Comparison of ENCODE assay signal across 15 cellular contexts in the genomic region with DNA sequence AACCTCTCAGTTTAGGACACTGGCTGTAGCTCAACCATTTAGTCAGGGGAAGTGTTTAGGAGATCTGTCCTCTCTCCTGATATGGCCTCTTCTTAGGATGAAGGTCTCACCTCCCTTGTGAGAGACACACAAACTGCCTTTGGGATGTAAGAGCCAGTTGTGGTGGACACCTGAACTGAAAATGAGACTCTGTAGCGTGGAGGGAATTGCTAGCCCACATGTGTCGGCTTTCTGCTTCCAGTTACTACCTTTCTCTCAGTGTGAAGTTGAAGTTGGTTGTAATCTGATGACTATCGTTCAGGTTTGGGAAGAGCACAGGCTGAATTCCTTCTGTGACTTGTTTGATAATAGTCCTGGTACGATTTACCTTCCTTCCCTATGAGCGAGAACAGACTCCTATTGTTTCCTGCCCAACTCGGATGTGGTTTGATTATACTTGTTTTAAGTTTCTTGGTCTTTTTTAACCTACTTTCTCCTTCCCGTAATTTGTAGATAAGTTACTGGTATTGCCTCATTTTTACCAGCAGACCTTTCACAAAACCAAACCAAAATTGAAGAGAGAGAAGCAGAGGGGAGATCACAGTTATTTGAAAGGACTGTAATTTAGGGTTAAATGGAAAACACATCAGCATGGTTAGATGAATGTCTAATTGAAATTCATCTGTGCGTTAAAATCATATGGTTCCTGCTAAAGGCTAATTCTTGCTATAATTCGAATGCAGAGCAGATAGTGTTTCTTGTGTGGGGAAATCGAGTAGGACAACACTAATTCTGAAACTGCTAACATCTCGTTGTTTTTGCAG. TPM values are rescaled to one million over a fixed set of nuclear protein-coding genes. Genes with fewer than 3 reads are reported as not detected.
A peak's percentile ranks its signal among the peaks of the same experiment; 100 is the strongest.
DNase-seq lines count a peak whose midpoint lies in the region; ATAC-seq and TF ChIP-seq lines count a peak whose summit lies in the region.
"Had no signal": no experiment of that assay in that cellular context is flagged by ENCODE, and none has a peak within 500 bp of the region (broad histone marks: within the 10 kb centered on the region; RNA-seq: fewer than 3 reads in every experiment).

No MANE protein-coding gene starts in this region.

- CTCF ChIA-PET in activated CD4-positive, alpha-beta T cell treated with anti-CD3 and anti-CD28 coated beads, Interleukin-2, amount 10 ng/mL, durations not matched to agents 7 days and 5 days (lab: Charles Lee): interaction anchor here (0.8 to 1.4 kb wide), 3 partner anchors 16 to 268 kb away, joined by 3 to 5 read pairs (median 4); a partner anchor contains a TSS

- peaks cover 0 to 40% (median 2%) of the 10 kb centered on the region in 4 donors for H3K36me3 ChIP-seq in sigmoid colon
- H3K36me3 ChIP-seq in SJCRH30: no peaks in the 10 kb centered on the region
- H3K36me3 ChIP-seq: prostate gland had no signal

- intact Hi-C loops in activated T-helper 1 cell treated with anti-CD3 and anti-CD28 coated beads, Interleukin-12 subunit alpha, Interleukin-12 subunit beta, Interleukin-2, Interleukin-4 antibody, amounts not matched to agents 30 ng/mL and 10 ng/mL and 1 ng/mL, durations not matched to agents 14 hours and 24 hours and 36 hours (cut with micrococcal nuclease): loop anchor here (1.0 to 5.0 kb wide), 12 partner anchors 10 to 268 kb away; no protein-coding TSS in a partner anchor
- intact Hi-C loops in sigmoid colon (cut with DNase I): no loop called here

- ATAC-seq in GM21825 (IDR thresholded peaks at IDR 0.05; ENCODE audit: unreplicated experiment) (peak; percentile 18), GM21423 (IDR thresholded peaks at IDR 0.05; ENCODE audit: unreplicated experiment) (no peak)
- ATAC-seq in naive thymus-derived CD8-positive, alpha-beta T cell: peak; percentile 35 to 55

- no peaks in the 10 kb centered on the region for H3K9me3 ChIP-seq in sigmoid colon
- H3K9me3 ChIP-seq in SJCRH30 (replicated peaks): no peaks in the 10 kb centered on the region
- H3K9me3 ChIP-seq: esophagus muscularis mucosa, lower lobe of right lung, prostate gland had no signal

- 66 to 81% methylated on average over 11 of the region's 11 CpGs for WGBS in sigmoid colon, 2 donors

- peaks cover 91% of the 10 kb centered on the region for H3K4me1 Mint-ChIP-seq in activated CD4-positive, alpha-beta T cell treated with anti-CD3 and anti-CD28 coated beads, Interleukin-2, amount 10 ng/mL, durations not matched to agents 7 days and 5 days
- peaks cover 92% of the 10 kb centered on the region for H3K4me1 Mint-ChIP-seq in activated T-helper 1 cell treated with anti-CD3 and anti-CD28 coated beads, Interleukin-12 subunit alpha, Interleukin-12 subunit beta, Interleukin-2, Interleukin-4 antibody, amounts not matched to agents 30 ng/mL and 10 ng/mL and 1 ng/mL, durations not matched to agents 14 hours and 24 hours and 36 hours (ENCODE audit: low read depth)
- peaks cover 27 to 40% (median 34%) of the 10 kb centered on the region in 4 donors for H3K4me1 Mint-ChIP-seq in naive thymus-derived CD8-positive, alpha-beta T cell

- H3K27ac ChIP-seq in sigmoid colon: no peak overlapping the region
- no peak overlapping the region for H3K27ac ChIP-seq in SJCRH30
- H3K27ac ChIP-seq: brain microvascular endothelial cell, esophagus muscularis mucosa, lower lobe of right lung, prostate gland had no signal

- no peak overlapping the region for H3K4me3 ChIP-seq in sigmoid colon
- H3K4me3 ChIP-seq in SJCRH30: no peak overlapping the region
- H3K4me3 ChIP-seq: esophagus muscularis mucosa, lower lobe of right lung, prostate gland had no signal

- H3K4me1 ChIP-seq in sigmoid colon: peaks cover 0 to 9% (median 7%) of the 10 kb centered on the region in 4 donors
- peaks cover 12% of the 10 kb centered on the region for H3K4me1 ChIP-seq in SJCRH30
- H3K4me1 ChIP-seq: lower lobe of right lung, prostate gland had no signal

- DNase-seq in activated CD4-positive, alpha-beta T cell treated with anti-CD3 and anti-CD28 coated beads, Interleukin-2, amount 10 ng/mL, durations not matched to agents 7 days and 5 days: peak; percentile 37
- no peak for DNase-seq in activated CD4-positive, alpha-beta T cell treated with anti-CD3 and anti-CD28 coated beads for 1 hour
- no peak for DNase-seq in activated T-helper 1 cell treated with anti-CD3 and anti-CD28 coated beads, Interleukin-12 subunit alpha, Interleukin-12 subunit beta, Interleukin-2, Interleukin-4 antibody, amounts not matched to agents 30 ng/mL and 10 ng/mL and 1 ng/mL, durations not matched to agents 14 hours and 24 hours and 36 hours (ENCODE audit: low spot score)
- DNase-seq in naive thymus-derived CD8-positive, alpha-beta T cell: peak in 2 of 10 donors; percentile 19 to 32
- DNase-seq in sigmoid colon (no peak), SJCRH30 (no peak)
- DNase-seq: brain microvascular endothelial cell, glutamatergic neuron, NCI-H1694 treated with DMSO at 0.1 percent for 48 hours had no signal

- peak overlapping the region; percentile 42 for H3K4me3 Mint-ChIP-seq in activated CD4-positive, alpha-beta T cell treated with anti-CD3 and anti-CD28 coated beads, Interleukin-2, amount 10 ng/mL, durations not matched to agents 7 days and 5 days
- peak overlapping the region; percentile 65 for H3K4me3 Mint-ChIP-seq in activated T-helper 1 cell treated with anti-CD3 and anti-CD28 coated beads, Interleukin-12 subunit alpha, Interleukin-12 subunit beta, Interleukin-2, Interleukin-4 antibody, amounts not matched to agents 30 ng/mL and 10 ng/mL and 1 ng/mL, durations not matched to agents 14 hours and 24 hours and 36 hours
- peak overlapping the region; percentile 39 to 83 (median 64) for H3K4me3 Mint-ChIP-seq in naive thymus-derived CD8-positive, alpha-beta T cell
- H3K4me3 Mint-ChIP-seq: nephron had no signal

- no peak for TF ChIP-seq CTCF in sigmoid colon (IDR thresholded peaks at IDR 0.05)

- POLR2A ChIA-PET in activated CD4-positive, alpha-beta T cell treated with anti-CD3 and anti-CD28 coated beads, Interleukin-2, amount 10 ng/mL, durations not matched to agents 7 days and 5 days (lab: Charles Lee): interaction anchor here (0.6 kb wide), 1 partner anchor 268 kb away, joined by 3 read pairs; no protein-coding TSS in a partner anchor
- POLR2A ChIA-PET in naive thymus-derived CD8-positive, alpha-beta T cell (lab: Charles Lee): no interaction called here

- H3K36me3 Mint-ChIP-seq in activated CD4-positive, alpha-beta T cell treated with anti-CD3 and anti-CD28 coated beads, Interleukin-2, amount 10 ng/mL, durations not matched to agents 7 days and 5 days (ENCODE audit: low read depth): peaks cover 53% of the 10 kb centered on the region
- peaks cover 49% of the 10 kb centered on the region for H3K36me3 Mint-ChIP-seq in activated T-helper 1 cell treated with anti-CD3 and anti-CD28 coated beads, Interleukin-12 subunit alpha, Interleukin-12 subunit beta, Interleukin-2, Interleukin-4 antibody, amounts not matched to agents 30 ng/mL and 10 ng/mL and 1 ng/mL, durations not matched to agents 14 hours and 24 hours and 36 hours (ENCODE audit: low read depth)
- H3K36me3 Mint-ChIP-seq in naive thymus-derived CD8-positive, alpha-beta T cell: peaks cover 7 to 47% (median 19%) of the 10 kb centered on the region in 3 donors

- H3K27me3 ChIP-seq in sigmoid colon: no peaks in the 10 kb centered on the region
- no peaks in the 10 kb centered on the region for H3K27me3 ChIP-seq in SJCRH30
- H3K27me3 ChIP-seq: brain microvascular endothelial cell, esophagus muscularis mucosa had no signal

- peaks cover 5% of the 10 kb centered on the region for H3K9me3 Mint-ChIP-seq in activated CD4-positive, alpha-beta T cell treated with anti-CD3 and anti-CD28 coated beads, Interleukin-2, amount 10 ng/mL, durations not matched to agents 7 days and 5 days
- H3K9me3 Mint-ChIP-seq in activated T-helper 1 cell treated with anti-CD3 and anti-CD28 coated beads, Interleukin-12 subunit alpha, Interleukin-12 subunit beta, Interleukin-2, Interleukin-4 antibody, amounts not matched to agents 30 ng/mL and 10 ng/mL and 1 ng/mL, durations not matched to agents 14 hours and 24 hours and 36 hours: no peaks in the 10 kb centered on the region
- H3K9me3 Mint-ChIP-seq in naive thymus-derived CD8-positive, alpha-beta T cell: no peaks in the 10 kb centered on the region
- H3K9me3 Mint-ChIP-seq: nephron had no signal

- no peaks in the 10 kb centered on the region for H3K27me3 Mint-ChIP-seq in activated CD4-positive, alpha-beta T cell treated with anti-CD3 and anti-CD28 coated beads, Interleukin-2, amount 10 ng/mL, durations not matched to agents 7 days and 5 days
- no peaks in the 10 kb centered on the region for H3K27me3 Mint-ChIP-seq in activated T-helper 1 cell treated with anti-CD3 and anti-CD28 coated beads, Interleukin-12 subunit alpha, Interleukin-12 subunit beta, Interleukin-2, Interleukin-4 antibody, amounts not matched to agents 30 ng/mL and 10 ng/mL and 1 ng/mL, durations not matched to agents 14 hours and 24 hours and 36 hours (ENCODE audit: insufficient read depth)
- no peaks in the 10 kb centered on the region for H3K27me3 Mint-ChIP-seq in naive thymus-derived CD8-positive, alpha-beta T cell

- H3K27ac Mint-ChIP-seq in activated CD4-positive, alpha-beta T cell treated with anti-CD3 and anti-CD28 coated beads, Interleukin-2, amount 10 ng/mL, durations not matched to agents 7 days and 5 days: peak overlapping the region; percentile 85
- H3K27ac Mint-ChIP-seq in activated T-helper 1 cell treated with anti-CD3 and anti-CD28 coated beads, Interleukin-12 subunit alpha, Interleukin-12 subunit beta, Interleukin-2, Interleukin-4 antibody, amounts not matched to agents 30 ng/mL and 10 ng/mL and 1 ng/mL, durations not matched to agents 14 hours and 24 hours and 36 hours: peak overlapping the region; percentile 93
- H3K27ac Mint-ChIP-seq in naive thymus-derived CD8-positive, alpha-beta T cell: peak overlapping the region in 8 of 10 donors; percentile 9 to 85 (median 30)
- H3K27ac Mint-ChIP-seq: nephron had no signal

- TF ChIP-seq POLR2A in sigmoid colon (IDR thresholded peaks at IDR 0.05): no peak

- no peak for TF ChIP-seq EP300 in sigmoid colon (IDR thresholded peaks at IDR 0.05)

RNA-seq across cellular contexts. Expression of a gene that starts 43.2 kb away (rescaled TPM):
- 10 to 100 TPM; 30.9 to 35.1 TPM for total RNA-seq in activated CD4-positive, alpha-beta T cell treated with anti-CD3 and anti-CD28 coated beads, Interleukin-2, amount 10 ng/mL, durations not matched to agents 7 days and 5 days
- total RNA-seq in activated T-helper 1 cell treated with anti-CD3 and anti-CD28 coated beads, Interleukin-12 subunit alpha, Interleukin-12 subunit beta, Interleukin-2, Interleukin-4 antibody, amounts not matched to agents 30 ng/mL and 10 ng/mL and 1 ng/mL, durations not matched to agents 14 hours and 24 hours and 36 hours: 36.3 and 37.4 TPM in 2 replicates
- total RNA-seq in naive thymus-derived CD8-positive, alpha-beta T cell: 10 to 100 TPM; 24.8 to 28.8 TPM
- polyA plus RNA-seq in naive thymus-derived CD8-positive, alpha-beta T cell: 10 to 100 TPM in 2 of 3 donors, 1 to 10 TPM in 1; 8.5 to 19.4 (median 18.4) TPM
- 10 to 100 TPM; 21.3 to 35.2 (median 29.5) TPM for total RNA-seq in sigmoid colon
- 10 to 100 TPM in 2 of 3 donors, 1 to 10 TPM in 1; 9.6 to 24.6 (median 10.6) TPM for polyA plus RNA-seq in sigmoid colon
- total RNA-seq in SJCRH30 (2014; rRNA removed; shearing (Covaris generic)): 11.7 and 13.1 TPM in 2 replicates

RNA-seq across cellular contexts. Expression of a gene that starts 45.3 kb away (rescaled TPM):
- 10 to 100 TPM; 29.2 to 36.9 TPM for total RNA-seq in activated CD4-positive, alpha-beta T cell treated with anti-CD3 and anti-CD28 coated beads, Interleukin-2, amount 10 ng/mL, durations not matched to agents 7 days and 5 days
- total RNA-seq in activated T-helper 1 cell treated with anti-CD3 and anti-CD28 coated beads, Interleukin-12 subunit alpha, Interleukin-12 subunit beta, Interleukin-2, Interleukin-4 antibody, amounts not matched to agents 30 ng/mL and 10 ng/mL and 1 ng/mL, durations not matched to agents 14 hours and 24 hours and 36 hours: 36.2 and 40.8 TPM in 2 replicates
- 10 to 100 TPM; 30.5 to 30.7 TPM for total RNA-seq in naive thymus-derived CD8-positive, alpha-beta T cell
- 10 to 100 TPM; 50.8 to 60.4 (median 51.9) TPM for polyA plus RNA-seq in naive thymus-derived CD8-positive, alpha-beta T cell
- 10 to 100 TPM; 55.0 to 99.9 (median 77.4) TPM for total RNA-seq in sigmoid colon
- 10 to 100 TPM; 13.9 to 24.7 (median 18.6) TPM for polyA plus RNA-seq in sigmoid colon
- 27.0 and 27.5 TPM in 2 replicates for total RNA-seq in SJCRH30 (2014; rRNA removed; shearing (Covaris generic))

Comparison
In these comparisons a context has a peak if more than half of its experiments do, and no peak if none do; other contexts are left out.
1. H3K27ac Mint-ChIP-seq: peak in every context shown above with its lines; median percentile 93 in activated T-helper 1 cell treated with anti-CD3 and anti-CD28 coated beads, Interleukin-12 subunit alpha, Interleukin-12 subunit beta, Interleukin-2, Interleukin-4 antibody, amounts not matched to agents 30 ng/mL and 10 ng/mL and 1 ng/mL, durations not matched to agents 14 hours and 24 hours and 36 hours; 85 in activated CD4-positive, alpha-beta T cell treated with anti-CD3 and anti-CD28 coated beads, Interleukin-2, amount 10 ng/mL, durations not matched to agents 7 days and 5 days; 30 in naive thymus-derived CD8-positive, alpha-beta T cell.